ENCODE assay signal across 24 cellular contexts in the genomic region with DNA sequence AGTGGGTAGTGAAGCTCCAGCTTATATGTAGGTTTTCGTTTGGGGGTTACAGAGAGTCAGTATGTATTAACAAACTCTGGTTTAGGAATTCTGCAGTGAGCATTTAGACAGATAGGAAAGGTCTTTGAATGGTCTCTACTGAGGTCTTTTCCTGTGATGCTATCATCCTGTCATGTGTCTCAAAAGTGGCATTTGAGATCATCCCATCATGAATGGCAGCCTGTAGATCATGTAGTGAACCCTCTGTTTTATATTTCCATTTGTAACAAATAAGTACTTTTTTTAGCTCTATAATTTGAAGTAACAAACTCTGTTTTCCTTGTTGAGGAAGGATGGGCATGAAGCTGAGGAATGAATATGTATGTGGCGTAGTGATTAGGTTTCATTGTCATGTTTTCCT.
DNase-seq lines count a peak whose midpoint lies in the region; ATAC-seq lines count a peak whose summit lies in the region.
"Had no signal": no experiment of that assay in that cellular context is flagged by ENCODE, and none has a peak within 500 bp of the region (broad histone marks: within the 10 kb centered on the region; RNA-seq: fewer than 3 reads in every experiment).

No MANE protein-coding gene starts in this region.

- H3K4me1 Mint-ChIP-seq in activated T-cell treated with anti-CD3 and anti-CD28 coated beads, Interleukin-2, amount 50 U/mL, for 72 hours (ENCODE audit: low read depth): peaks cover 48% of the 10 kb centered on the region
- H3K4me1 Mint-ChIP-seq in activated T-cell treated with anti-CD3 and anti-CD28 coated beads, Interleukin-2, amount 50 U/mL, for 4 hours (ENCODE audit: low read depth): peaks cover 78% of the 10 kb centered on the region
- H3K4me1 Mint-ChIP-seq in activated T-helper 17 cell treated with anti-CD3 and anti-CD28 coated beads, Interleukin-2, amount 50 U/mL, for 72 hours: peaks cover 38% of the 10 kb centered on the region
- H3K4me1 Mint-ChIP-seq in naive thymus-derived CD4-positive, alpha-beta T cell: peaks cover 42 to 93% (median 86%) of the 10 kb centered on the region in 7 donors
- H3K4me1 Mint-ChIP-seq in stimulated activated naive B cell treated with anti-CD40 and anti-IgM and Interleukin-4, amounts not matched to agents 10 μg/mL and 1 μg/mL and 100 μg/mL, for 72 hours: peaks cover 27 to 55% of the 10 kb centered on the region in 2 donors

- no peak overlapping the region for H3K27ac ChIP-seq in naive thymus-derived CD4-positive, alpha-beta T cell (ENCODE audit: low read depth, low read length)
- H3K27ac ChIP-seq: neural progenitor cell, RWPE1, skin epidermis, testis had no signal

- no peak for ATAC-seq in activated T-cell treated with anti-CD3 and anti-CD28 coated beads, Interleukin-2, amount 50 U/mL, for 72 hours (replicated peaks in 1 of 2)
- ATAC-seq in activated T-cell treated with anti-CD3 and anti-CD28 coated beads, Interleukin-2, amount 50 U/mL, for 4 hours: no peak
- ATAC-seq in activated T-helper 17 cell treated with anti-CD3 and anti-CD28 coated beads, Interleukin-2, amount 50 U/mL, for 72 hours (replicated peaks): no peak
- ATAC-seq in naive thymus-derived CD4-positive, alpha-beta T cell: no peak
- no peak for ATAC-seq in stimulated activated naive B cell treated with anti-CD40 and anti-IgM and Interleukin-4, amounts not matched to agents 10 μg/mL and 1 μg/mL and 100 μg/mL, for 72 hours (replicated peaks)

- CTCF ChIA-PET in naive thymus-derived CD4-positive, alpha-beta T cell (lab: Charles Lee): no interaction called here

- peaks cover 18 to 42% of the 10 kb centered on the region in 2 donors for H3K36me3 Mint-ChIP-seq in activated T-cell treated with anti-CD3 and anti-CD28 coated beads, Interleukin-2, amount 50 U/mL, for 72 hours (ENCODE audit: insufficient read depth in 2 of 2)
- peaks cover 56% of the 10 kb centered on the region for H3K36me3 Mint-ChIP-seq in activated T-cell treated with anti-CD3 and anti-CD28 coated beads, Interleukin-2, amount 50 U/mL, for 4 hours (ENCODE audit: insufficient read depth)
- peaks cover 98% of the 10 kb centered on the region for H3K36me3 Mint-ChIP-seq in activated T-helper 17 cell treated with anti-CD3 and anti-CD28 coated beads, Interleukin-2, amount 50 U/mL, for 72 hours (ENCODE audit: low read depth)
- H3K36me3 Mint-ChIP-seq in naive thymus-derived CD4-positive, alpha-beta T cell: peaks cover 20 to 43% (median 27%) of the 10 kb centered on the region in 5 donors
- H3K36me3 Mint-ChIP-seq in stimulated activated naive B cell treated with anti-CD40 and anti-IgM and Interleukin-4, amounts not matched to agents 10 μg/mL and 1 μg/mL and 100 μg/mL, for 72 hours: peaks cover 47 to 58% of the 10 kb centered on the region in 2 donors

- H3K4me3 Mint-ChIP-seq in activated T-cell treated with anti-CD3 and anti-CD28 coated beads, Interleukin-2, amount 50 U/mL, for 72 hours: no peak overlapping the region
- no peak overlapping the region for H3K4me3 Mint-ChIP-seq in activated T-cell treated with anti-CD3 and anti-CD28 coated beads, Interleukin-2, amount 50 U/mL, for 4 hours
- no peak overlapping the region for H3K4me3 Mint-ChIP-seq in activated T-helper 17 cell treated with anti-CD3 and anti-CD28 coated beads, Interleukin-2, amount 50 U/mL, for 72 hours
- no peak overlapping the region for H3K4me3 Mint-ChIP-seq in naive thymus-derived CD4-positive, alpha-beta T cell
- no peak overlapping the region for H3K4me3 Mint-ChIP-seq in stimulated activated naive B cell treated with anti-CD40 and anti-IgM and Interleukin-4, amounts not matched to agents 10 μg/mL and 1 μg/mL and 100 μg/mL, for 72 hours
- H3K4me3 Mint-ChIP-seq: activated CD4-positive, alpha-beta memory T cell treated with anti-CD3 and anti-CD28 coated beads, Interleukin-2, amount 10 ng/mL, durations not matched to agents 7 days and 5 days; activated naive CD4-positive, alpha-beta T cell treated with anti-CD3 and anti-CD28 coated beads for 36 hours; dendritic cell treated with granulocyte-macrophage colony-stimulating factor and Interleukin-4, amounts not matched to agents 40 ng/mL and 50 ng/mL, for 4 days; IgD-negative memory B cell; neural progenitor cell had no signal

- H3K9me3 Mint-ChIP-seq in activated T-cell treated with anti-CD3 and anti-CD28 coated beads, Interleukin-2, amount 50 U/mL, for 72 hours: peaks cover 0 to 2% of the 10 kb centered on the region in 2 donors
- H3K9me3 Mint-ChIP-seq in activated T-cell treated with anti-CD3 and anti-CD28 coated beads, Interleukin-2, amount 50 U/mL, for 4 hours: no peaks in the 10 kb centered on the region
- no peaks in the 10 kb centered on the region for H3K9me3 Mint-ChIP-seq in activated T-helper 17 cell treated with anti-CD3 and anti-CD28 coated beads, Interleukin-2, amount 50 U/mL, for 72 hours
- H3K9me3 Mint-ChIP-seq in naive thymus-derived CD4-positive, alpha-beta T cell: no peaks in the 10 kb centered on the region
- H3K9me3 Mint-ChIP-seq in stimulated activated naive B cell treated with anti-CD40 and anti-IgM and Interleukin-4, amounts not matched to agents 10 μg/mL and 1 μg/mL and 100 μg/mL, for 72 hours: no peaks in the 10 kb centered on the region
- H3K9me3 Mint-ChIP-seq: activated CD4-positive, alpha-beta memory T cell treated with anti-CD3 and anti-CD28 coated beads, Interleukin-2, amount 10 ng/mL, durations not matched to agents 7 days and 5 days; activated naive CD4-positive, alpha-beta T cell treated with anti-CD3 and anti-CD28 coated beads for 36 hours; dendritic cell treated with granulocyte-macrophage colony-stimulating factor and Interleukin-4, amounts not matched to agents 40 ng/mL and 50 ng/mL, for 4 days; IgD-negative memory B cell; neural progenitor cell had no signal

- H3K9me3 ChIP-seq in naive thymus-derived CD4-positive, alpha-beta T cell (ENCODE audit: control insufficient read depth in 2 of 3, low read length in 3 of 3): no peaks in the 10 kb centered on the region
- H3K9me3 ChIP-seq: BE2C, SK-N-SH, testis had no signal

- H3K27me3 ChIP-seq in naive thymus-derived CD4-positive, alpha-beta T cell (ENCODE audit: control insufficient read depth in 2 of 2, insufficient read depth in 2 of 2, low read length in 2 of 2): no peaks in the 10 kb centered on the region
- H3K27me3 ChIP-seq: BE2C, neural progenitor cell, testis had no signal

- H3K4me3 ChIP-seq in naive thymus-derived CD4-positive, alpha-beta T cell (ENCODE audit: low read length): no peak overlapping the region
- H3K4me3 ChIP-seq: neural progenitor cell, skin epidermis, testis had no signal

- DNase-seq in activated T-cell treated with anti-CD3 and anti-CD28 coated beads, Interleukin-2, amount 50 U/mL, for 72 hours: no peak
- no peak for DNase-seq in activated T-cell treated with anti-CD3 and anti-CD28 coated beads, Interleukin-2, amount 50 U/mL, for 4 hours
- no peak for DNase-seq in naive thymus-derived CD4-positive, alpha-beta T cell
- no peak for DNase-seq in stimulated activated naive B cell treated with anti-CD40 and anti-IgM and Interleukin-4, amounts not matched to agents 10 μg/mL and 1 μg/mL and 100 μg/mL, for 72 hours
- no peak for DNase-seq in HuH-7.5 (ENCODE audit: low spot score)
- DNase-seq in NCI-H446 (lab: John Stamatoyannopoulos, UW): no peak
- no peak for DNase-seq in HT-29 (ENCODE audit: low spot score)
- DNase-seq: activated CD4-positive, alpha-beta memory T cell treated with anti-CD3 and anti-CD28 coated beads, Interleukin-2, amount 10 ng/mL, durations not matched to agents 7 days and 5 days; activated naive CD4-positive, alpha-beta T cell treated with anti-CD3 and anti-CD28 coated beads for 36 hours; activated T-cell treated with anti-CD3 and anti-CD28 coated beads for 4 hours; aorta; BE2C; NCI-H1092; NCI-H187 treated with DMSO at 0.1 percent for 48 hours; NCI-H748 treated with DMSO at 0.1 percent for 48 hours; SK-N-SH; stimulated activated CD4-positive, alpha-beta T cell treated with anti-CD3 and anti-CD28 coated beads, Interleukin-1b, Interleukin-23, amount 100 ng/mL, for 48 hours; testis had no signal

- intact Hi-C loops in naive thymus-derived CD4-positive, alpha-beta T cell (cut with micrococcal nuclease): no loop called here

- H3K27me3 Mint-ChIP-seq in activated T-cell treated with anti-CD3 and anti-CD28 coated beads, Interleukin-2, amount 50 U/mL, for 72 hours (ENCODE audit: low read depth): no peaks in the 10 kb centered on the region
- no peaks in the 10 kb centered on the region for H3K27me3 Mint-ChIP-seq in activated T-cell treated with anti-CD3 and anti-CD28 coated beads, Interleukin-2, amount 50 U/mL, for 4 hours (ENCODE audit: low read depth)
- no peaks in the 10 kb centered on the region for H3K27me3 Mint-ChIP-seq in activated T-helper 17 cell treated with anti-CD3 and anti-CD28 coated beads, Interleukin-2, amount 50 U/mL, for 72 hours
- no peaks in the 10 kb centered on the region for H3K27me3 Mint-ChIP-seq in naive thymus-derived CD4-positive, alpha-beta T cell
- H3K27me3 Mint-ChIP-seq in stimulated activated naive B cell treated with anti-CD40 and anti-IgM and Interleukin-4, amounts not matched to agents 10 μg/mL and 1 μg/mL and 100 μg/mL, for 72 hours: no peaks in the 10 kb centered on the region
- H3K27me3 Mint-ChIP-seq: activated CD4-positive, alpha-beta memory T cell treated with anti-CD3 and anti-CD28 coated beads, Interleukin-2, amount 10 ng/mL, durations not matched to agents 7 days and 5 days; dendritic cell treated with granulocyte-macrophage colony-stimulating factor and Interleukin-4, amounts not matched to agents 40 ng/mL and 50 ng/mL, for 4 days; IgD-negative memory B cell had no signal

- POLR2A ChIA-PET in naive thymus-derived CD4-positive, alpha-beta T cell (lab: Charles Lee): interaction anchor here (0.6 kb wide), 1 partner anchor 36 kb away, joined by 3 read pairs; no protein-coding TSS in a partner anchor

- H3K27ac Mint-ChIP-seq in activated T-cell treated with anti-CD3 and anti-CD28 coated beads, Interleukin-2, amount 50 U/mL, for 72 hours: peak overlapping the region; percentile 76
- H3K27ac Mint-ChIP-seq in activated T-helper 17 cell treated with anti-CD3 and anti-CD28 coated beads, Interleukin-2, amount 50 U/mL, for 72 hours: peak overlapping the region; percentile 61
- peak overlapping the region in 7 of 9 donors; percentile 10 to 79 (median 43) for H3K27ac Mint-ChIP-seq in naive thymus-derived CD4-positive, alpha-beta T cell
- H3K27ac Mint-ChIP-seq in stimulated activated naive B cell treated with anti-CD40 and anti-IgM and Interleukin-4, amounts not matched to agents 10 μg/mL and 1 μg/mL and 100 μg/mL, for 72 hours: peak overlapping the region; percentile 69
- H3K27ac Mint-ChIP-seq: activated CD4-positive, alpha-beta memory T cell treated with anti-CD3 and anti-CD28 coated beads, Interleukin-2, amount 10 ng/mL, durations not matched to agents 7 days and 5 days; neural progenitor cell had no signal

- peaks cover 0 to 48% (median 3%) of the 10 kb centered on the region in 3 experiments for H3K36me3 ChIP-seq in naive thymus-derived CD4-positive, alpha-beta T cell (ENCODE audit: control insufficient read depth in 2 of 3, insufficient read depth in 3 of 3, low read length in 3 of 3)

- peaks cover 6 to 7% of the 10 kb centered on the region in 2 donors for H3K4me1 ChIP-seq in naive thymus-derived CD4-positive, alpha-beta T cell (ENCODE audit: control insufficient read depth in 2 of 2, insufficient read depth in 2 of 2, low read length in 2 of 2)
- H3K4me1 ChIP-seq: testis had no signal
